Comparison of ENCODE assay signal across 1 cellular context in genomic region chr2:223856021-223856420, GRCh38.
TF ChIP-seq lines count a peak whose summit lies in the region.

No MANE protein-coding gene starts in this region.

TF ChIP-seq in IMR-90, 13 proteins besides CTCF, POLR2A, EP300 and RAD21:
- no peak for TF ChIP-seq SMC3 (IDR thresholded peaks at IDR 0.05; ENCODE audit: low read depth, low read length)
- TF ChIP-seq MAZ (IDR thresholded peaks at IDR 0.05; ENCODE audit: borderline replicate concordance, low read depth, low read length), result no peak
- peak; percentile 36; the same call in 1 of the 2 replicates for TF ChIP-seq CEBPB (IDR thresholded peaks at IDR 0.05; ENCODE audit: low read depth, low read length)
- TF ChIP-seq MXI1 (IDR thresholded peaks at IDR 0.05; ENCODE audit: borderline replicate concordance, low read depth, low read length), result no peak
